8 cellular contexts compared by ENCODE assay signal in the genomic region with DNA sequence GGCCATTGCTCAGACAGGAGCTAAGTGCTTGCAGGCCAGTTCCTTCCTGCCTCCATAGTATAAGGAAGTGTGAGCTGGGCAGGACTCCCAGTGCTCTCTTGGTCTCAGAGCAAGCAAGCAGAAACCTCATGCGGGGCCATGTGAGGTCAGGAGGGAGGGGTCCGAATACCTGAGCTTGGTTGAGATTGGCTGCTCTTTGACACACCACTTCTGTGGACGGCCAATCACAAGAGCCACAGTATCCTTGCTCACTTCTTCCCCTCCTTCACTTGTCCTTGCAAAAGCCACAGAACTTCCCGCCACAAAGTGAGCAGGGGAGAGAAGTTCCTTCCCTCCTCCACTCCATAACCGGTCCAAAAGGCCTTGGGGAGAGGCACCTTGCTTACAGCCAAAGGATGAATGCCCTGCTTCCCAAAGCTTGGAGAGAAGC. TPM values are rescaled to one million over a fixed set of nuclear protein-coding genes. Genes with fewer than 3 reads are reported as not detected.
A peak's percentile ranks its signal among the peaks of the same experiment; 100 is the strongest.
DNase-seq lines count a peak whose midpoint lies in the region; ATAC-seq, FAIRE-seq and TF ChIP-seq lines count a peak whose summit lies in the region.

No MANE protein-coding gene starts in this region.

- peak; percentile 18; the same call in 1 of the 2 replicates for TF ChIP-seq EP300 in K562 (IDR thresholded peaks at IDR 0.05; ENCODE audit: low read length)

- H2AFZ ChIP-seq in K562 (ENCODE audit: low read depth, low read length) = peak overlapping the region; percentile 74

- peak overlapping the region; percentile 48; the same call in 1 of the 3 replicates for H3K27ac ChIP-seq in K562 (ENCODE audit: extremely low read depth, low read depth, low read length)

- no peak for TF ChIP-seq RAD21 in K562 (CRISPR knock-in tag; conservative IDR thresholded peaks at IDR 0.05 in 1 of 2, IDR thresholded peaks at IDR 0.05 in 1 of 2)

- peak overlapping the region; percentile 21; the same call in 1 of the 2 replicates for H3K4me2 ChIP-seq in K562 (ENCODE audit: insufficient read depth, low read length)

- DNase-seq in GDM1 (lab: John Stamatoyannopoulos, UW) (peak; percentile 90), KBM-7 (peak; percentile 99), K562 (ENCODE audit: extremely low read depth in 1 of 4, low spot score in 3 of 4) (peak; percentile 69 to 81 (median 77)), kidney tubule cell (ENCODE audit: low spot score) (peak; percentile 86), NK-92 (lab: John Stamatoyannopoulos, UW; ENCODE audit: unreplicated experiment) (no peak), middle frontal gyrus (ENCODE audit: extremely low spot score, low spot score) (no peak)
- DNase-seq in stimulated activated naive CD4-positive, alpha-beta T cell (lab: John Stamatoyannopoulos, UW) = no peak

- WGBS in K562 (ENCODE audit: insufficient coverage, low coverage, missing lambda C conversion rate) = 3% methylated on average over 4 of the region's 5 CpGs

- peak overlapping the region in 1 of 2 experiments; percentile 12; a peak in 1 of 4 replicates for H3K9ac ChIP-seq in K562 (ENCODE audit: insufficient read depth in 1 of 2, low read depth in 2 of 2, low read length in 2 of 2)

- peak; percentile 35; the same call in 1 of the 2 replicates for TF ChIP-seq POLR2A in K562 (conservative IDR thresholded peaks at IDR 0.05)

- H3K9me3 ChIP-seq in K562 (replicated peaks; ENCODE audit: control insufficient read depth, insufficient read depth, low read depth, low read length) = no peaks in the 10 kb centered on the region

- no peaks in the 10 kb centered on the region for H3K9me1 ChIP-seq in K562 (ENCODE audit: control insufficient read depth, insufficient read depth, low read length)

- no peaks in the 10 kb centered on the region for H3K27me3 ChIP-seq in K562 (ENCODE audit: control insufficient read depth in 2 of 2, insufficient read depth in 2 of 2, low read length in 2 of 2)

- H4K20me1 ChIP-seq in K562 (replicated peaks; ENCODE audit: control insufficient read depth, insufficient read depth, low read length) = no peaks in the 10 kb centered on the region

- in situ Hi-C loops in KBM-7 (cut with MboI; ENCODE audit: low pct_unique_long_range_greater_than_20kb, low sequenced_read_pairs) = no loop called here
- in situ Hi-C loops in K562 (cut with MboI) = no loop called here

- peak; percentile 75 for ATAC-seq in GM21717 (IDR thresholded peaks at IDR 0.05; ENCODE audit: unreplicated experiment)
- peak; percentile 99 for ATAC-seq in K562

- CTCF ChIA-PET in K562 (lab: Yijun Ruan, JAX; ENCODE audit: low intra/inter-chr PET ratio) = interaction anchor here (0.7 kb wide), 1 partner anchor 105 kb away, joined by 3 read pairs; no protein-coding TSS in a partner anchor

- H3K36me3 ChIP-seq in K562 (ENCODE audit: control insufficient read depth, insufficient read depth, low read length) = no peaks in the 10 kb centered on the region

- POLR2A ChIA-PET in K562 (lab: Yijun Ruan, JAX) = interaction anchor here (0.6 to 1.0 kb wide), 4 partner anchors 10 to 19 kb away, joined by 3 to 5 read pairs (median 4); no protein-coding TSS in a partner anchor

- peak; percentile 89 for FAIRE-seq in K562 (lab: Jason Lieb, UNC)

- no peak overlapping the region for H3K4me3 ChIP-seq in K562

- peaks cover 0 to 12% of the 10 kb centered on the region in 2 experiments; a peak in 3 of 5 replicates for H3K4me1 ChIP-seq in K562 (replicated peaks in 1 of 2; ENCODE audit: control insufficient read depth in 2 of 2, insufficient read depth in 2 of 2, low read length in 2 of 2)

- no TSS peak for BruUV-seq in K562 (replicated peaks; lab: Mats Ljungman, UMichigan)

- no peak for TF ChIP-seq CTCF in K562 (IDR thresholded peaks at IDR 0.05 in 2 of 3, conservative IDR thresholded peaks at IDR 0.05 in 1 of 3; ENCODE audit: insufficient read depth in 2 of 3, low read depth in 1 of 3, low read length in 3 of 3)

- no peaks in the 10 kb centered on the region for H3K79me2 ChIP-seq in K562 (ENCODE audit: control insufficient read depth, insufficient read depth, low read length)

- intact Hi-C loops in K562 (cut with micrococcal nuclease) = no loop called here

TF ChIP-seq in K562, 482 proteins besides CTCF, POLR2A, EP300 and RAD21 (continues in another document):
- TF ChIP-seq NR2C2 (CRISPR knock-in tag; IDR thresholded peaks at IDR 0.05) (no peak), NR2C2 (tag; IDR thresholded peaks at IDR 0.05) (peak; percentile 27; the same call in 1 of the 2 replicates), HDAC8 (tag; IDR thresholded peaks at IDR 0.05) (0 out of 2 replicates have a peak, but pooled peaks have one; percentile 32), L3MBTL2 (IDR thresholded peaks at IDR 0.05) (peak; percentile 87), ZNF766 (CRISPR knock-in tag; conservative IDR thresholded peaks at IDR 0.05) (peak; percentile 70), MTA3 (IDR thresholded peaks at IDR 0.05; ENCODE audit: borderline replicate concordance) (no peak), ATF1 (CRISPR knock-in tag; IDR thresholded peaks at IDR 0.05) (no peak), ATF1 (tag; IDR thresholded peaks at IDR 0.05) (0 out of 2 replicates have a peak, but pooled peaks have one; percentile 14), MYC (IDR thresholded peaks at IDR 0.05; ENCODE audit: low read depth, low read length) (peak; percentile 53; the same call in 1 of the 2 replicates), MYC (CRISPR knock-in tag; IDR thresholded peaks at IDR 0.05; ENCODE audit: borderline replicate concordance, low read depth) (no peak), NUFIP1 (IDR thresholded peaks at IDR 0.05; ENCODE audit: partially characterized antibody) (no peak), ZFP30 (CRISPR knock-in tag; IDR thresholded peaks at IDR 0.05; ENCODE audit: borderline replicate concordance) (no peak), CEBPB (tag; IDR thresholded peaks at IDR 0.05) (peak; percentile 21; the same call in 1 of the 2 replicates), SREBF1 (IDR thresholded peaks at IDR 0.05; ENCODE audit: borderline replicate concordance, low read depth, low read length) (peak; percentile 93), FOSL1 (tag; conservative IDR thresholded peaks at IDR 0.05) (no peak), WHSC1 (IDR thresholded peaks at IDR 0.05; ENCODE audit: low read length) (no peak), ZNF431 (CRISPR knock-in tag; IDR thresholded peaks at IDR 0.05) (no peak), ATF7 (IDR thresholded peaks at IDR 0.05) (peak; percentile 39; the same call in 1 of the 2 replicates), SMARCE1 (IDR thresholded peaks at IDR 0.05) (no peak)
- TF ChIP-seq, protein P1, sequence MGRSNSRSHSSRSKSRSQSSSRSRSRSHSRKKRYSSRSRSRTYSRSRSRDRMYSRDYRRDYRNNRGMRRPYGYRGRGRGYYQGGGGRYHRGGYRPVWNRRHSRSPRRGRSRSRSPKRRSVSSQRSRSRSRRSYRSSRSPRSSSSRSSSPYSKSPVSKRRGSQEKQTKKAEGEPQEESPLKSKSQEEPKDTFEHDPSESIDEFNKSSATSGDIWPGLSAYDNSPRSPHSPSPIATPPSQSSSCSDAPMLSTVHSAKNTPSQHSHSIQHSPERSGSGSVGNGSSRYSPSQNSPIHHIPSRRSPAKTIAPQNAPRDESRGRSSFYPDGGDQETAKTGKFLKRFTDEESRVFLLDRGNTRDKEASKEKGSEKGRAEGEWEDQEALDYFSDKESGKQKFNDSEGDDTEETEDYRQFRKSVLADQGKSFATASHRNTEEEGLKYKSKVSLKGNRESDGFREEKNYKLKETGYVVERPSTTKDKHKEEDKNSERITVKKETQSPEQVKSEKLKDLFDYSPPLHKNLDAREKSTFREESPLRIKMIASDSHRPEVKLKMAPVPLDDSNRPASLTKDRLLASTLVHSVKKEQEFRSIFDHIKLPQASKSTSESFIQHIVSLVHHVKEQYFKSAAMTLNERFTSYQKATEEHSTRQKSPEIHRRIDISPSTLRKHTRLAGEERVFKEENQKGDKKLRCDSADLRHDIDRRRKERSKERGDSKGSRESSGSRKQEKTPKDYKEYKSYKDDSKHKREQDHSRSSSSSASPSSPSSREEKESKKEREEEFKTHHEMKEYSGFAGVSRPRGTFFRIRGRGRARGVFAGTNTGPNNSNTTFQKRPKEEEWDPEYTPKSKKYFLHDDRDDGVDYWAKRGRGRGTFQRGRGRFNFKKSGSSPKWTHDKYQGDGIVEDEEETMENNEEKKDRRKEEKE (IDR thresholded peaks at IDR 0.05; ENCODE audit: borderline replicate concordance in 1 of 2, control insufficient read depth in 1 of 2, low read depth in 2 of 2, low read length in 1 of 2) = no peak
- TF ChIP-seq, protein P2, sequence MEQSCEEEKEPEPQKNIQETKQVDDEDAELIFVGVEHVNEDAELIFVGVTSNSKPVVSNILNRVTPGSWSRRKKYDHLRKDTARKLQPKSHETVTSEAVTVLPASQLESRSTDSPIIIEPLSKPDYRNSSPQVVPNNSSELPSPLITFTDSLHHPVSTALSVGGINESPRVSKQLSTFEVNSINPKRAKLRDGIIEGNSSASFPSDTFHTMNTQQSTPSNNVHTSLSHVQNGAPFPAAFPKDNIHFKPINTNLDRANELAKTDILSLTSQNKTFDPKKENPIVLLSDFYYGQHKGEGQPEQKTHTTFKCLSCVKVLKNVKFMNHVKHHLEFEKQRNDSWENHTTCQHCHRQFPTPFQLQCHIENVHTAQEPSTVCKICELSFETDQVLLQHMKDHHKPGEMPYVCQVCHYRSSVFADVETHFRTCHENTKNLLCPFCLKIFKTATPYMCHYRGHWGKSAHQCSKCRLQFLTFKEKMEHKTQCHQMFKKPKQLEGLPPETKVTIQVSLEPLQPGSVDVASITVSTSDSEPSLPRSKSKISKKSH (CRISPR knock-in tag; IDR thresholded peaks at IDR 0.05) = no peak

RNA-seq across cellular contexts. Expression of a gene that starts 56.7 kb away (rescaled TPM):
- 26.8 and 37.6 TPM in 2 replicates for total RNA-seq in K562 (2011; cell fraction: chromatin; rRNA removed; ENCODE audit: low replicate concordance)
- 19.3 and 22.8 TPM in 2 replicates for total RNA-seq in K562 (2011; cell fraction: nucleolus; rRNA removed)
- total RNA-seq in K562 (2011; cell fraction: nucleoplasm; rRNA removed) = 30.8 and 38.8 TPM in 2 replicates
- total RNA-seq in K562 (2014; rRNA removed) (51.8 and 51.9 TPM in 2 replicates), K562 (2014; rRNA removed; fragmentation: Illumina TruSeq; extraction: Trizol) (79.6 and 85.1 TPM in 2 replicates), K562 (2015; rRNA removed; fragmentation: Illumina TruSeq; extraction: Trizol) (70.1 and 71.2 TPM in 2 replicates), K562 (2021) (102 and 104 TPM in 2 replicates)
- polyA plus RNA-seq in K562 (2011; rRNA removed) (138 and 175 TPM in 2 replicates), K562 (2014; fragmentation: Illumina TruSeq; extraction: Trizol) (113 and 125 TPM in 2 replicates), K562 (2014; fragmentation: Nextera tagmentation; extraction: Ambion mirVana) (10 to 100 TPM; 47.8 to 50.9 TPM), K562 (2014; rRNA removed) (90.2 and 121 TPM in 2 replicates)
- 87.5 and 121 TPM in 2 replicates for polyA plus RNA-seq in K562 (2011; cell fraction: cytosol; rRNA removed)
- polyA plus RNA-seq in K562 (2011; cell fraction: nucleus; rRNA removed) = 25.6 and 38.6 TPM in 2 replicates
- 49.4 and 92.8 TPM in 2 replicates for polyA plus RNA-seq in K562 (2012)
- polyA minus RNA-seq in K562 (2011; rRNA and poly(A)+ RNA removed) = 161 and 200 TPM in 2 replicates
- 49.1 and 77.7 TPM in 2 replicates for polyA minus RNA-seq in K562 (2011; cell fraction: cytosol; rRNA and poly(A)+ RNA removed)
- polyA minus RNA-seq in K562 (2011; cell fraction: nucleus; rRNA and poly(A)+ RNA removed) = 10.5 and 18.3 TPM in 2 replicates

Comparison
In these comparisons a context has a peak if more than half of its experiments do, and no peak if none do; other contexts are left out.
1. DNase-seq: peak in GDM1 (single experiment), KBM-7 (single experiment), K562 (4 of 4) and kidney tubule cell (single experiment); none in NK-92 (single experiment), stimulated activated naive CD4-positive, alpha-beta T cell (0 of 6) and middle frontal gyrus (single experiment).